ENCODE assay signal across 31 cellular contexts in the genomic region with DNA sequence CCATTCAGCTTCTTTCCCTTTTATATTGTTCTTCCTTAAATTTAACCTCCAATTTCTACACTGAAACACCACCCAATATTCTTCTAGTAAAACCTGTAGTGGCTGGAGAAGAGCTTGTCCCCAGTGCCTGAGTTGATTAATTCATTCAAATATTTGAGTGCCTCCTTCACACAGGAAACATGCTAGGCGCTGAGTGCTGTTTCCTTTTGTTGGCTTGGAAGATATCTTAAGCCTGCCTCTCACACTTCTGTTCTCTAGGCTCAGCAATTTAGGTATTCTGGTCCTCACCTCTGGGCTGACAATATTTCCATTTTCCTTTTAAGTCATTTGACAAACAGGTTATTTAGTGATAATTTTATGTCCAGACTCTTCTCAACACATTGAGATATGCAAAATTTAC.
"Had no signal": no experiment of that assay in that cellular context is flagged by ENCODE, and none has a peak within 500 bp of the region (broad histone marks: within the 10 kb centered on the region; RNA-seq: fewer than 3 reads in every experiment).

No MANE protein-coding gene starts in this region.

- H3K4me1 Mint-ChIP-seq: activated naive CD8-positive, alpha-beta T cell treated with anti-CD3 and anti-CD28 coated beads, Interleukin-2, amount 10 ng/mL, durations not matched to agents 7 days and 5 days had no signal

- H3K9me3 ChIP-seq: adrenal gland, breast epithelium, SJCRH30, SK-N-SH had no signal

- H3K27ac ChIP-seq: adrenal gland, breast epithelium, SJCRH30, VCaP had no signal

- DNase-seq: activated CD4-positive, alpha-beta T cell treated with anti-CD3 and anti-CD28 coated beads, Interleukin-2, amount 50 U/mL, for 1 hour; activated CD4-positive, CD25-positive, alpha-beta regulatory T cell; activated CD8-positive, alpha-beta memory T cell treated with anti-CD3 and anti-CD28 coated beads, Interleukin-2, amount 50 U/mL, for 4 hours; activated CD8-positive, alpha-beta T cell treated with anti-CD3 and anti-CD28 coated beads for 36 hours; activated gamma-delta T cell treated with Interleukin-2 at 50 U/mL for 16 hours; activated naive CD4-positive, alpha-beta T cell treated with anti-CD3 and anti-CD28 coated beads, Interleukin-2, amount 50 U/mL, for 16 hours; activated naive CD8-positive, alpha-beta T cell treated with anti-CD3 and anti-CD28 coated beads, Interleukin-2, amount 10 ng/mL, durations not matched to agents 7 days and 5 days; activated T-cell treated with anti-CD3 and anti-CD28 coated beads, Interleukin-2, amount 50 U/mL, for 72 hours; adrenal gland; anterior cingulate cortex; caudate nucleus; NCI-H1105 treated with DMSO at 0.1 percent for 48 hours; NCI-H1436 treated with DMSO at 0.1 percent for 48 hours; NCI-H187; NCI-H2081; NCI-H2171; NCI-H2227 treated with DMSO at 0.1 percent for 48 hours; NCI-H446 treated with DMSO at 0.1 percent for 48 hours; NCI-H524 treated with DMSO at 0.1 percent for 48 hours; NCI-H748 treated with DMSO at 0.1 percent for 48 hours; NK-92 treated with Interleukin-12 subunit alpha and Interleukin-12 subunit beta, amount 100 ng/mL, for 24 hours; OCI-M1; RPMI8226; SJCRH30; SK-N-SH; T-helper 1 cell had no signal

- H3K27ac Mint-ChIP-seq: activated CD8-positive, alpha-beta T cell treated with anti-CD3 and anti-CD28 coated beads for 36 hours; activated naive CD8-positive, alpha-beta T cell treated with anti-CD3 and anti-CD28 coated beads, Interleukin-2, amount 10 ng/mL, durations not matched to agents 7 days and 5 days; activated T-cell treated with anti-CD3 and anti-CD28 coated beads, Interleukin-2, amount 50 U/mL, for 72 hours; activated T-helper 2 cell treated with anti-CD3 and anti-CD28 coated beads, Interferon-gamma antibody, Interleukin-2, Interleukin-4, amounts not matched to agents 10 μg/mL and 5 μg/mL and 100 μg/mL, durations not matched to agents 14 hours and 24 hours and 36 hours had no signal

- H3K27me3 ChIP-seq: adrenal gland, breast epithelium, SJCRH30 had no signal

- H3K36me3 Mint-ChIP-seq: activated naive CD8-positive, alpha-beta T cell treated with anti-CD3 and anti-CD28 coated beads, Interleukin-2, amount 10 ng/mL, durations not matched to agents 7 days and 5 days had no signal

- H3K4me3 Mint-ChIP-seq: activated CD8-positive, alpha-beta T cell treated with anti-CD3 and anti-CD28 coated beads for 36 hours; activated naive CD8-positive, alpha-beta T cell treated with anti-CD3 and anti-CD28 coated beads, Interleukin-2, amount 10 ng/mL, durations not matched to agents 7 days and 5 days; activated T-cell treated with anti-CD3 and anti-CD28 coated beads, Interleukin-2, amount 50 U/mL, for 72 hours had no signal

- H3K9ac ChIP-seq: SK-N-SH had no signal

- ATAC-seq: activated CD8-positive, alpha-beta T cell treated with anti-CD3 and anti-CD28 coated beads for 36 hours; activated T-cell treated with anti-CD3 and anti-CD28 coated beads, Interleukin-2, amount 50 U/mL, for 72 hours; Panc1; Right ventricle myocardium inferior had no signal

- H3K9me3 Mint-ChIP-seq: activated CD8-positive, alpha-beta T cell treated with anti-CD3 and anti-CD28 coated beads for 36 hours; activated T-cell treated with anti-CD3 and anti-CD28 coated beads, Interleukin-2, amount 50 U/mL, for 72 hours; activated T-helper 2 cell treated with anti-CD3 and anti-CD28 coated beads, Interferon-gamma antibody, Interleukin-2, Interleukin-4, amounts not matched to agents 10 μg/mL and 5 μg/mL and 100 μg/mL, durations not matched to agents 14 hours and 24 hours and 36 hours had no signal

- H3K4me2 ChIP-seq: SK-N-SH had no signal

- H3K4me3 ChIP-seq: adrenal gland, breast epithelium, SJCRH30 had no signal

- H3K4me1 ChIP-seq: adrenal gland, breast epithelium, SJCRH30 had no signal

- H3K36me3 ChIP-seq: adrenal gland, breast epithelium, SJCRH30 had no signal
